In genomic region chr1:168178227-168178637, GRCh38 we compare ENCODE assay signal across 7 cellular contexts. TPM values are rescaled to one million over a fixed set of nuclear protein-coding genes. Genes with fewer than 3 reads are reported as not detected.
DNase-seq lines count a peak whose midpoint lies in the region; ATAC-seq and TF ChIP-seq lines count a peak whose summit lies in the region.

No MANE protein-coding gene starts in this region.

- WGBS in right lobe of liver (ENCODE audit: insufficient coverage, low coverage, low lambda C conversion rate, missing lambda C conversion rate), result 62% methylated on average over 3 of the region's 5 CpGs

- H3K4me3 ChIP-seq in brain microvascular endothelial cell (ENCODE audit: low read depth, low read length), result peak overlapping the region; percentile 96
- peak overlapping the region; percentile 65 to 88 (median 86) for H3K4me3 ChIP-seq in right lobe of liver
- peak overlapping the region; percentile 75 for H3K4me3 ChIP-seq in upper lobe of right lung

- DNase-seq in brain microvascular endothelial cell (no peak), right lobe of liver (no peak), upper lobe of right lung (no peak), superior temporal gyrus (ENCODE audit: extremely low spot score) (no peak), NCI-H748 treated with DMSO at 0.1 percent for 48 hours (lab: John Stamatoyannopoulos, UW) (no peak)
- DNase-seq in stimulated activated naive CD4-positive, alpha-beta T cell (lab: John Stamatoyannopoulos, UW), result no peak

- H3K9me3 ChIP-seq in right lobe of liver (no peaks in the 10 kb centered on the region), upper lobe of right lung (no peaks in the 10 kb centered on the region)

- intact Hi-C loops in right lobe of liver (cut with DNase I), result loop anchor here in 1 of 2 donors (10.0 kb wide), 1 partner anchor 57 kb away; no protein-coding TSS in a partner anchor
- intact Hi-C loops in upper lobe of right lung (cut with DNase I), result no loop called here

- ATAC-seq in HG03342 (IDR thresholded peaks at IDR 0.05; ENCODE audit: unreplicated experiment) (peak; percentile 1), right lobe of liver (no peak), upper lobe of right lung (no peak)

- in situ Hi-C loops in brain microvascular endothelial cell (cut with HindIII; ENCODE audit: low pct_ligation_motif_present, low sequenced_read_pairs), result no loop called here

- TF ChIP-seq CTCF in brain microvascular endothelial cell (IDR thresholded peaks at IDR 0.05; ENCODE audit: low read depth, low read length, missing control alignments), result no peak
- no peak for TF ChIP-seq CTCF in right lobe of liver (IDR thresholded peaks at IDR 0.05)
- TF ChIP-seq CTCF in upper lobe of right lung (IDR thresholded peaks at IDR 0.05), result no peak

- H3K27me3 ChIP-seq in brain microvascular endothelial cell (replicated peaks) (no peaks in the 10 kb centered on the region), right lobe of liver (no peaks in the 10 kb centered on the region), upper lobe of right lung (no peaks in the 10 kb centered on the region)

- TF ChIP-seq POLR2A in right lobe of liver (IDR thresholded peaks at IDR 0.05), result no peak

- no peaks in the 10 kb centered on the region for H3K4me1 ChIP-seq in right lobe of liver
- peaks cover 9% of the 10 kb centered on the region for H3K4me1 ChIP-seq in upper lobe of right lung

- no peaks in the 10 kb centered on the region for H3K36me3 ChIP-seq in brain microvascular endothelial cell (replicated peaks)
- no peaks in the 10 kb centered on the region for H3K36me3 ChIP-seq in right lobe of liver
- no peaks in the 10 kb centered on the region for H3K36me3 ChIP-seq in upper lobe of right lung

- H3K27ac ChIP-seq in brain microvascular endothelial cell (peak overlapping the region; percentile 71), right lobe of liver (peak overlapping the region; percentile 81 to 89 (median 81)), upper lobe of right lung (peak overlapping the region; percentile 84)

RNA-seq across cellular contexts. Expression of gene TIPRL, which starts 0.5 kb away (rescaled TPM):
- total RNA-seq in right lobe of liver, result 10 to 100 TPM; 12.1 to 24.1 (median 15.7) TPM
- 26.9 TPM for total RNA-seq in upper lobe of right lung

RNA-seq across cellular contexts. Expression of gene GPR161, which starts 41.5 kb away (rescaled TPM):
- total RNA-seq in right lobe of liver, result 1 to 10 TPM in 1 of 6 experiments, under 1 TPM in 5; 0.43 to 1.4 (median 0.48) TPM
- 14.5 TPM for total RNA-seq in upper lobe of right lung

RNA-seq across cellular contexts. Expression of gene SFT2D2, which starts 47.6 kb away (rescaled TPM):
- 10 to 100 TPM; 26.5 to 35.4 (median 29.8) TPM for total RNA-seq in right lobe of liver
- 87.6 TPM for total RNA-seq in upper lobe of right lung
